In the genomic region with DNA sequence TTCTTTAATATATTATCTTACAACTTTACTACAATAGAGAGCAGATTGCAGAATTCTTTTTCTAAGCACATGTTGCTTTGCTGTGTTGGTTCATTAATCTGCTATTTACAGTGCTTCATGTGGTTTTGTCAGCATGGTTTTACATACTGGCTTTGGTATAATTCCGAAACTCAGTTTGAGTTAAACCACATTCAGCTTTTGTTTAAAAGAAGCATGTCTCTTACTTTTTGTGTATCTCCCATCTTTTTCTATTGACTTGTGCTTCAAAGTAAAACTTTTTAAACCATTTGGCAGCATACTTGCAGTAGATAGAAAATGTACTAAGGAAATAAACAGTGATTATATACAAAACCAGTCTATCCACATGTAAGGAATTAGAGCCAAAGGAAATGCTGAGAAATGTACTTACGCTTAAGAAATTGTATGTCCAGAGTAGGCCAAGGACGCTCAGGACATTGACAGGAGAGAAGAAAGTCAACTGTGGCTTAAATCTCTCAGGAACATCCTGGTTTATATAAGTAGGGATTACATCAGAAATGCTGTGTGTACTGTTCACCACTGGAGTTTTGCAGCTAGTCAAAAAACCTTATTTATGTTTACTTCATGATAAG, we compare ENCODE assay signal across 20 cellular contexts.
A peak's percentile ranks its signal among the peaks of the same experiment; 100 is the strongest.
DNase-seq lines count a peak whose midpoint lies in the region; ATAC-seq, FAIRE-seq and TF ChIP-seq lines count a peak whose summit lies in the region.
"Had no signal": no experiment of that assay in that cellular context is flagged by ENCODE, and none has a peak within 500 bp of the region (broad histone marks: within the 10 kb centered on the region; RNA-seq: fewer than 3 reads in every experiment).

No MANE protein-coding gene starts in this region.

- intact Hi-C loops in cardiac septum (cut with DNase I) = no loop called here
- intact Hi-C loops in left lung (cut with DNase I) = no loop called here
- intact Hi-C loops in activated CD4-positive, alpha-beta T cell treated with anti-CD3 and anti-CD28 coated beads, Interleukin-2, amount 10 ng/mL, durations not matched to agents 24 days and 14 days (cut with micrococcal nuclease) = no loop called here

- H3K4me3 Mint-ChIP-seq in activated CD4-positive, alpha-beta T cell treated with anti-CD3 and anti-CD28 coated beads, Interleukin-2, amount 10 ng/mL, durations not matched to agents 24 days and 14 days = no peak overlapping the region
- H3K4me3 Mint-ChIP-seq: activated naive CD4-positive, alpha-beta T cell treated with anti-CD3 and anti-CD28 coated beads, Interleukin-2, amount 10 ng/mL, durations not matched to agents 7 days and 5 days; CD8-positive, alpha-beta memory T cell; dendritic cell treated with granulocyte-macrophage colony-stimulating factor and Interleukin-4, amounts not matched to agents 40 ng/mL and 50 ng/mL, for 4 days; HFFc6; naive thymus-derived CD4-positive, alpha-beta T cell had no signal

- H4K20me1 ChIP-seq in SU-DHL-6 (ENCODE audit: low read depth, low read length) = no peaks in the 10 kb centered on the region

- H3K4me3 ChIP-seq in SU-DHL-6 (ENCODE audit: insufficient read depth, low read length, poor library complexity, severe bottlenecking) (no peak overlapping the region), left lung (no peak overlapping the region)
- H3K4me3 ChIP-seq: body of pancreas, lung had no signal

- no peak overlapping the region for H3K27ac Mint-ChIP-seq in activated CD4-positive, alpha-beta T cell treated with anti-CD3 and anti-CD28 coated beads, Interleukin-2, amount 10 ng/mL, durations not matched to agents 24 days and 14 days
- H3K27ac Mint-ChIP-seq: activated naive CD4-positive, alpha-beta T cell treated with anti-CD3 and anti-CD28 coated beads, Interleukin-2, amount 10 ng/mL, durations not matched to agents 7 days and 5 days; CD8-positive, alpha-beta memory T cell; dendritic cell treated with granulocyte-macrophage colony-stimulating factor and Interleukin-4, amounts not matched to agents 40 ng/mL and 50 ng/mL, for 4 days; HFFc6; naive thymus-derived CD4-positive, alpha-beta T cell had no signal

- ATAC-seq in GM21529 (IDR thresholded peaks at IDR 0.05; ENCODE audit: unreplicated experiment) = peak; percentile 61
- ATAC-seq in left lung = no peak
- ATAC-seq: body of pancreas; naive thymus-derived CD4-positive, alpha-beta T cell had no signal

- peaks cover 8% of the 10 kb centered on the region for H3K27me3 Mint-ChIP-seq in activated CD4-positive, alpha-beta T cell treated with anti-CD3 and anti-CD28 coated beads, Interleukin-2, amount 10 ng/mL, durations not matched to agents 24 days and 14 days
- H3K27me3 Mint-ChIP-seq: activated naive CD4-positive, alpha-beta T cell treated with anti-CD3 and anti-CD28 coated beads, Interleukin-2, amount 10 ng/mL, durations not matched to agents 7 days and 5 days had no signal

- no peaks in the 10 kb centered on the region for H3K36me3 Mint-ChIP-seq in activated CD4-positive, alpha-beta T cell treated with anti-CD3 and anti-CD28 coated beads, Interleukin-2, amount 10 ng/mL, durations not matched to agents 24 days and 14 days (ENCODE audit: low read depth)
- H3K36me3 Mint-ChIP-seq: activated naive CD4-positive, alpha-beta T cell treated with anti-CD3 and anti-CD28 coated beads, Interleukin-2, amount 10 ng/mL, durations not matched to agents 7 days and 5 days; CD8-positive, alpha-beta memory T cell; naive thymus-derived CD4-positive, alpha-beta T cell had no signal

- DNase-seq in D721Med (ENCODE audit: insufficient read length, low spot score) (no peak), iris pigment epithelial cell (ENCODE audit: low read depth) (peak; percentile 49), NCI-H1436 (lab: John Stamatoyannopoulos, UW) (no peak), cardiac septum (ENCODE audit: low spot score) (no peak), left lung (no peak)
- no peak for DNase-seq in activated CD4-positive, alpha-beta T cell treated with anti-CD3 and anti-CD28 coated beads, Interleukin-2, amount 10 ng/mL, durations not matched to agents 24 days and 14 days
- DNase-seq: activated CD4-positive, alpha-beta T cell treated with anti-CD3 and anti-CD28 coated beads, Interleukin-2, amount 50 U/mL, for 48 hours; activated naive CD4-positive, alpha-beta T cell treated with anti-CD3 and anti-CD28 coated beads, Interleukin-2, amount 10 ng/mL, durations not matched to agents 7 days and 5 days; activated T-cell treated with anti-CD3 and anti-CD28 coated beads for 4 hours; body of pancreas; CD8-positive, alpha-beta memory T cell; EL; HFFc6; naive thymus-derived CD4-positive, alpha-beta T cell; posterior cingulate gyrus; stimulated activated CD4-positive, alpha-beta T cell treated with anti-CD3 and anti-CD28 coated beads, Interleukin-4, amount 100 ng/mL, for 1 hour had no signal

- peak; percentile 89 for FAIRE-seq in D721Med (lab: Jason Lieb, UNC)

- TF ChIP-seq CTCF in D721Med (IDR thresholded peaks at IDR 0.05; ENCODE audit: insufficient read depth, missing control alignments) (no peak), SU-DHL-6 (IDR thresholded peaks at IDR 0.05; ENCODE audit: insufficient read depth, low read length, poor library complexity, severe bottlenecking) (no peak), left lung (IDR thresholded peaks at IDR 0.05) (no peak)

- H2AFZ ChIP-seq in SU-DHL-6 (ENCODE audit: low read depth, low read length, severe bottlenecking) = no peak overlapping the region

- H3K4me1 Mint-ChIP-seq in activated CD4-positive, alpha-beta T cell treated with anti-CD3 and anti-CD28 coated beads, Interleukin-2, amount 10 ng/mL, durations not matched to agents 24 days and 14 days = no peaks in the 10 kb centered on the region
- H3K4me1 Mint-ChIP-seq: activated naive CD4-positive, alpha-beta T cell treated with anti-CD3 and anti-CD28 coated beads, Interleukin-2, amount 10 ng/mL, durations not matched to agents 7 days and 5 days; naive thymus-derived CD4-positive, alpha-beta T cell had no signal

- no peaks in the 10 kb centered on the region for H3F3A ChIP-seq in SU-DHL-6 (ENCODE audit: insufficient read depth)

- H3K9me3 ChIP-seq in SU-DHL-6 (ENCODE audit: insufficient read depth, low read length) (no peaks in the 10 kb centered on the region), left lung (no peaks in the 10 kb centered on the region)
- H3K9me3 ChIP-seq: body of pancreas had no signal

- no peaks in the 10 kb centered on the region for H3K9me2 ChIP-seq in SU-DHL-6 (replicated peaks; ENCODE audit: insufficient read depth, low read length)

- H3K36me3 ChIP-seq in SU-DHL-6 (ENCODE audit: low read length) (no peaks in the 10 kb centered on the region), left lung (peaks cover 0 to 5% of the 10 kb centered on the region in 2 donors)

- H3K4me2 ChIP-seq in SU-DHL-6 (ENCODE audit: low read depth, low read length, poor library complexity, severe bottlenecking) = peak overlapping the region; percentile 27

- no peaks in the 10 kb centered on the region for H3K79me2 ChIP-seq in SU-DHL-6 (ENCODE audit: insufficient read depth, low read length)

- H3K27me3 ChIP-seq in SU-DHL-6 (ENCODE audit: low read length) (no peaks in the 10 kb centered on the region), left lung (no peaks in the 10 kb centered on the region)
- H3K27me3 ChIP-seq: body of pancreas had no signal

- no peaks in the 10 kb centered on the region for H3K4me1 ChIP-seq in left lung

- H3K27ac ChIP-seq in SU-DHL-6 (ENCODE audit: low read depth, low read length) = no peak overlapping the region
- peak overlapping the region in 1 of 2 donors; percentile 10 for H3K27ac ChIP-seq in left lung
- H3K27ac ChIP-seq: body of pancreas had no signal

- H3K9ac ChIP-seq in SU-DHL-6 (ENCODE audit: low read length) = no peak overlapping the region

- no peaks in the 10 kb centered on the region for H3K9me3 Mint-ChIP-seq in activated CD4-positive, alpha-beta T cell treated with anti-CD3 and anti-CD28 coated beads, Interleukin-2, amount 10 ng/mL, durations not matched to agents 24 days and 14 days
- H3K9me3 Mint-ChIP-seq: activated naive CD4-positive, alpha-beta T cell treated with anti-CD3 and anti-CD28 coated beads, Interleukin-2, amount 10 ng/mL, durations not matched to agents 7 days and 5 days; CD8-positive, alpha-beta memory T cell; dendritic cell treated with granulocyte-macrophage colony-stimulating factor and Interleukin-4, amounts not matched to agents 40 ng/mL and 50 ng/mL, for 4 days; HFFc6; naive thymus-derived CD4-positive, alpha-beta T cell had no signal
